Comparison of ENCODE assay signal across 8 cellular contexts in the genomic region with DNA sequence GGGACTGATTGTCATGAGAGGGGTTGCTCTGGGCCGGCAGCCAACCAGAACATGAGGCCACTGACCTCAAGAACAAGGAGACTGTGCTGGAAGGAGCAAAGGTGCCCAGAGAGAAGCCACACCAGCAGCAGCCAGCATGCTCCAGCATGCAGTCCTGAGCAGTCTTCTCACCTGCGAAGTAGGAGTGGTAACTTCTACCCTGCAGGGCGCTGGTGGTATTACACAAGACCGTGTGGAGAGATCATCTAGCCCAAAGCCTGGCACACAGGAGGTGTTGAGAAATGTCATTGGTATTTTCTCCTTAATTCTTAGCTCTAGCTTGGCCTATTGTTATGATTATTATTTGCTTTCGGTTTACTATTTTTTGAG.
DNase-seq lines count a peak whose midpoint lies in the region; ATAC-seq and TF ChIP-seq lines count a peak whose summit lies in the region.
"Had no signal": no experiment of that assay in that cellular context is flagged by ENCODE, and none has a peak within 500 bp of the region (broad histone marks: within the 10 kb centered on the region; RNA-seq: fewer than 3 reads in every experiment).

No MANE protein-coding gene starts in this region.

- ATAC-seq in GM18502 (IDR thresholded peaks at IDR 0.05; ENCODE audit: poor library complexity, unreplicated experiment), result peak; percentile 96
- ATAC-seq in GM21717 (IDR thresholded peaks at IDR 0.05; ENCODE audit: unreplicated experiment), result peak; percentile 68
- ATAC-seq in omental fat pad (ENCODE audit: low FRiP score), result no peak

- DNase-seq in MM.1S (peak; percentile 15), glutamatergic neuron (no peak), omental fat pad (ENCODE audit: low spot score) (no peak), dedifferentiated amniotic fluid mesenchymal stem cell (ENCODE audit: extremely low spot score) (no peak)
- DNase-seq in effector CD4-positive, alpha-beta T cell, result no peak

- peaks cover 12% of the 10 kb centered on the region for H3K36me3 Mint-ChIP-seq in glutamatergic neuron (ENCODE audit: unreplicated experiment)

- no peak overlapping the region for H3K4me3 ChIP-seq in MM.1S (ENCODE audit: low read length)

- no peak overlapping the region for H3K9ac ChIP-seq in MM.1S (ENCODE audit: low read length)

- no peaks in the 10 kb centered on the region for H3K9me3 ChIP-seq in MM.1S (replicated peaks; ENCODE audit: insufficient read depth, low read length)

- no peaks in the 10 kb centered on the region for H3K27me3 ChIP-seq in MM.1S (replicated peaks; ENCODE audit: insufficient read depth, low read length)

- TF ChIP-seq CTCF in MM.1S (IDR thresholded peaks at IDR 0.05; ENCODE audit: low read length), result peak; percentile 33
- TF ChIP-seq CTCF in glutamatergic neuron (IDR thresholded peaks at IDR 0.05; ENCODE audit: partially characterized antibody, unreplicated experiment), result peak; percentile 71
- TF ChIP-seq CTCF in omental fat pad (IDR thresholded peaks at IDR 0.05), result no peak

- no peak overlapping the region for H3K27ac ChIP-seq in MM.1S (ENCODE audit: low read length)

- no peak overlapping the region for H3K27ac Mint-ChIP-seq in glutamatergic neuron (ENCODE audit: unreplicated experiment)
- H3K27ac Mint-ChIP-seq: T-helper 1 cell treated with Interleukin-12 subunit alpha and Interleukin-12 subunit beta and Interleukin-4 antibody, amounts not matched to agents 30 μg/mL and 1 μg/mL, for 36 hours had no signal

- peaks cover 10% of the 10 kb centered on the region for H3K9me3 Mint-ChIP-seq in glutamatergic neuron (ENCODE audit: unreplicated experiment)
- H3K9me3 Mint-ChIP-seq: T-helper 1 cell treated with Interleukin-12 subunit alpha and Interleukin-12 subunit beta and Interleukin-4 antibody, amounts not matched to agents 30 μg/mL and 1 μg/mL, for 36 hours had no signal

- H2AFZ ChIP-seq in MM.1S (ENCODE audit: low read length), result no peak overlapping the region

- H3K4me2 ChIP-seq in MM.1S (ENCODE audit: low read depth, low read length), result no peak overlapping the region

- H3K4me3 Mint-ChIP-seq in glutamatergic neuron (ENCODE audit: unreplicated experiment), result no peak overlapping the region
- H3K4me3 Mint-ChIP-seq: T-helper 1 cell treated with Interleukin-12 subunit alpha and Interleukin-12 subunit beta and Interleukin-4 antibody, amounts not matched to agents 30 μg/mL and 1 μg/mL, for 36 hours had no signal

- H3F3A ChIP-seq in MM.1S (ENCODE audit: insufficient read depth, low read length), result no peaks in the 10 kb centered on the region

- no peaks in the 10 kb centered on the region for H3K36me3 ChIP-seq in MM.1S (replicated peaks; ENCODE audit: insufficient read depth, low read length)

- H3K4me1 ChIP-seq in MM.1S (ENCODE audit: low read length), result no peaks in the 10 kb centered on the region

- no peaks in the 10 kb centered on the region for H4K20me1 ChIP-seq in MM.1S (ENCODE audit: insufficient read depth, low read length)

- H3K9me2 ChIP-seq in MM.1S (replicated peaks; ENCODE audit: insufficient read depth, low read length), result no peaks in the 10 kb centered on the region

- peaks cover 4% of the 10 kb centered on the region for H3K27me3 Mint-ChIP-seq in glutamatergic neuron (ENCODE audit: unreplicated experiment)

- H3K4me1 Mint-ChIP-seq in glutamatergic neuron (ENCODE audit: low read depth, unreplicated experiment), result peaks cover 5% of the 10 kb centered on the region

- no peaks in the 10 kb centered on the region for H3K79me2 ChIP-seq in MM.1S (ENCODE audit: low read length)

Comparison
In these comparisons a context has a peak if more than half of its experiments do, and no peak if none do; other contexts are left out.
1. CTCF ChIP-seq: peak in MM.1S (single experiment) and glutamatergic neuron (single experiment); none in omental fat pad (0 of 3).